ENCODE assay signal across 23 cellular contexts in the genomic region with DNA sequence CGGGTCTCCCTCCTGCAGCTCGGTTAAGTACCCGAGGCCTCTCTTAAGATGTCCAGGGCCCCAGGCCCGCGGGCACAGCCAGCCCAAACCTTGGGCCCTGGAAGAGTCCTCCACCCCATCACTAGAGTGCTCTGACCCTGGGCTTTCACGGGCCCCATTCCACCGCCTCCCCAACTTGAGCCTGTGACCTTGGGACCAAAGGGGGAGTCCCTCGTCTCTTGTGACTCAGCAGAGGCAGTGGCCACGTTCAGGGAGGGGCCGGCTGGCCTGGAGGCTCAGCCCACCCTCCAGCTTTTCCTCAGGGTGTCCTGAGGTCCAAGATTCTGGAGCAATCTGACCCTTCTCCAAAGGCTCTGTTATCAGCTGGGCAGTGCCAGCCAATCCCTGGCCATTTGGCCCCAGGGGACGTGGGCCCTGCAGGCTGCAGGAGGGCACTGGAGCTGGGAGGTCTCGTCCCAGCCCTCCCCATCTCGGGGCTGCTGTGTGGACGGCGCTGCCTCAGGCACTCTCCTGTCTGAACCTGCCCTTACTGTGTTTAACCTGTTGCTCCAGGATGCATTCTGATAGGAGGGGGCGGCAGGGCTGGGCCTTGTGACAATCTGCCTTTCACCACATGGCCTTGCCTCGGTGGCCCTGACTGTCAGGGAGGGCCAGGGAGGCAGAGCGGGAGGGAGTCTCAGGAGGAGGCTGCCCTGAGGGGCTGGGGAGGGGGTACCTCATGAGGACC. TPM values are rescaled to one million over a fixed set of nuclear protein-coding genes. Genes with fewer than 3 reads are reported as not detected.
A peak's percentile ranks its signal among the peaks of the same experiment; 100 is the strongest.
DNase-seq lines count a peak whose midpoint lies in the region; ATAC-seq, FAIRE-seq and TF ChIP-seq lines count a peak whose summit lies in the region.
"Had no signal": no experiment of that assay in that cellular context is flagged by ENCODE, and none has a peak within 500 bp of the region (broad histone marks: within the 10 kb centered on the region; RNA-seq: fewer than 3 reads in every experiment).

No MANE protein-coding gene starts in this region.

- no peak overlapping the region for H3K9ac ChIP-seq in GM12878 (ENCODE audit: control insufficient read depth, insufficient read depth, low read length)

- POLR2A ChIA-PET in GM12878 (lab: Charles Lee): no interaction called here

- H3K36me3 Mint-ChIP-seq in GM23338 (ENCODE audit: low read depth): peaks cover 40% of the 10 kb centered on the region
- H3K36me3 Mint-ChIP-seq in neural crest cell (ENCODE audit: low read depth): peaks cover 18% of the 10 kb centered on the region
- H3K36me3 Mint-ChIP-seq: activated naive CD8-positive, alpha-beta T cell; IgD-negative memory B cell had no signal

- intact Hi-C loops in GM12878 (cut with micrococcal nuclease; ENCODE audit: unreplicated experiment): no loop called here

- no peak for ATAC-seq in GM23338
- ATAC-seq in GM12878: no peak
- no peak for ATAC-seq in GM19467 (IDR thresholded peaks at IDR 0.05; ENCODE audit: unreplicated experiment)
- ATAC-seq: esophagus mucosa had no signal

- H3K27me3 ChIP-seq in GM23338 (ENCODE audit: insufficient read depth) (no peaks in the 10 kb centered on the region), GM12878 (replicated peaks in 1 of 2; ENCODE audit: control insufficient read depth in 2 of 2, insufficient read depth in 2 of 2, low read length in 1 of 2) (no peaks in the 10 kb centered on the region)
- H3K27me3 ChIP-seq: Peyer's patch had no signal

- SMC1A ChIA-PET in GM12878 (lab: Charles Lee; ENCODE audit: uncharacterized antibody, unreplicated experiment): interaction anchor here (1.1 to 1.3 kb wide), 2 partner anchors 14 to 81 kb away, joined by 4 to 5 read pairs; no protein-coding TSS in a partner anchor

- in situ Hi-C loops in GM12878 (cut with MboI) (no loop called here), G401 (cut with HindIII; ENCODE audit: low sequenced_read_pairs) (no loop called here)

- DNase-seq in GM23338 (ENCODE audit: low spot score): no peak
- no peak for DNase-seq in GM12878 (ENCODE audit: low read depth, low spot score)
- DNase-seq in neural crest cell (ENCODE audit: low read depth, low spot score): no peak
- no peak for DNase-seq in germinal center (ENCODE audit: low spot score)
- no peak for DNase-seq in G401 (ENCODE audit: low spot score)
- DNase-seq: activated CD4-positive, alpha-beta T cell treated with anti-CD3 and anti-CD28 coated beads, Interleukin-2, amount 50 U/mL, for 1 hour; C1 segment of cervical spinal cord; foreskin melanocyte; hippocampal formation; left ventricle myocardium inferior; NCI-H510A treated with DMSO at 0.1 percent for 48 hours; Peyer's patch; T-helper 2 cell had no signal

- no peaks in the 10 kb centered on the region for H3K9me3 ChIP-seq in GM12878 (replicated peaks; ENCODE audit: control insufficient read depth, insufficient read depth, low read length)
- H3K9me3 ChIP-seq: left ventricle myocardium inferior, Peyer's patch, prostate gland had no signal

- peaks cover 21% of the 10 kb centered on the region for H3K4me1 Mint-ChIP-seq in GM23338
- peaks cover 26% of the 10 kb centered on the region for H3K4me1 Mint-ChIP-seq in neural crest cell

- RAD21 ChIA-PET in GM12878 (lab: Charles Lee; ENCODE audit: unreplicated experiment): interaction anchor here (1.0 kb wide), 1 partner anchor 69 kb away, joined by 5 read pairs; no protein-coding TSS in a partner anchor

- H3K36me3 ChIP-seq in GM23338 (ENCODE audit: insufficient read depth) (peaks cover 9% of the 10 kb centered on the region), GM12878 (ENCODE audit: control insufficient read depth in 2 of 2, insufficient read depth in 2 of 2, low read length in 1 of 2) (peaks cover 2 to 16% of the 10 kb centered on the region in 2 experiments)
- H3K36me3 ChIP-seq: prostate gland had no signal

- TF ChIP-seq CTCF in GM23338 (conservative IDR thresholded peaks at IDR 0.05; ENCODE audit: low read depth in 2 of 2) (no peak), GM12878 (IDR thresholded peaks at IDR 0.05 in 2 of 3, conservative IDR thresholded peaks at IDR 0.05 in 1 of 3; ENCODE audit: control insufficient read depth in 2 of 3, extremely low read depth in 1 of 3, insufficient read depth in 1 of 3, low read depth in 3 of 3, low read length in 3 of 3) (no peak), neural crest cell (conservative IDR thresholded peaks at IDR 0.05) (no peak)

- peaks cover 17% of the 10 kb centered on the region; the same call in 1 of the 2 replicates for H3F3A ChIP-seq in GM23338 (replicated peaks; ENCODE audit: low read depth)

- H3K4me2 ChIP-seq in GM23338 (no peak overlapping the region), GM12878 (ENCODE audit: control insufficient read depth, insufficient read depth) (no peak overlapping the region)

- H3K4me3 Mint-ChIP-seq in GM23338 (no peak overlapping the region), neural crest cell (peak overlapping the region; percentile 78)
- H3K4me3 Mint-ChIP-seq: activated naive CD8-positive, alpha-beta T cell; activated T-helper 1 cell treated with anti-CD3 and anti-CD28 coated beads, Interleukin-12 subunit alpha, Interleukin-12 subunit beta, Interleukin-2, Interleukin-4 antibody, amounts not matched to agents 30 ng/mL and 10 ng/mL and 1 ng/mL, durations not matched to agents 14 hours and 24 hours and 36 hours; IgD-negative memory B cell; nephron had no signal

- H3K27ac ChIP-seq in GM23338 (ENCODE audit: low read depth): no peak overlapping the region
- H3K27ac ChIP-seq in GM12878 (ENCODE audit: control insufficient read depth, insufficient read depth): no peak overlapping the region
- H3K27ac ChIP-seq: HL-60, left ventricle myocardium inferior, Peyer's patch, prostate gland had no signal

- BruUV-seq in GM12878 (replicated peaks; lab: Mats Ljungman, UMichigan): TSS peak; percentile 46

- H3K4me1 ChIP-seq in GM23338 (ENCODE audit: insufficient read depth) (peaks cover 8% of the 10 kb centered on the region), GM12878 (ENCODE audit: control insufficient read depth, insufficient read depth, low read length) (no peaks in the 10 kb centered on the region)
- H3K4me1 ChIP-seq: prostate gland had no signal

- H3K27me3 Mint-ChIP-seq in GM23338 (ENCODE audit: insufficient read depth, low read depth, poor library complexity) (peaks cover 6% of the 10 kb centered on the region), neural crest cell (ENCODE audit: low read depth) (peaks cover 26% of the 10 kb centered on the region)
- H3K27me3 Mint-ChIP-seq: activated naive CD8-positive, alpha-beta T cell had no signal

- H3K9me3 Mint-ChIP-seq in GM23338: no peaks in the 10 kb centered on the region; the same call in 2 of the 3 replicates
- H3K9me3 Mint-ChIP-seq in neural crest cell: no peaks in the 10 kb centered on the region
- H3K9me3 Mint-ChIP-seq: activated T-helper 1 cell treated with anti-CD3 and anti-CD28 coated beads, Interleukin-12 subunit alpha, Interleukin-12 subunit beta, Interleukin-2, Interleukin-4 antibody, amounts not matched to agents 30 ng/mL and 10 ng/mL and 1 ng/mL, durations not matched to agents 14 hours and 24 hours and 36 hours; nephron had no signal

- CTCF ChIA-PET in GM12878 (lab: Yijun Ruan, JAX): interaction anchor here (1.9 to 5.3 kb wide), 2 partner anchors 70 to 216 kb away, joined by 5 to 49 read pairs; no protein-coding TSS in a partner anchor

- H3K4me3 ChIP-seq in GM23338: no peak overlapping the region
- no peak overlapping the region for H3K4me3 ChIP-seq in GM12878
- H3K4me3 ChIP-seq: left ventricle myocardium inferior, Peyer's patch, prostate gland had no signal

- TF ChIP-seq POLR2A in GM12878 (IDR thresholded peaks at IDR 0.05; ENCODE audit: low read depth, low read length): no peak; the same call in 1 of the 2 replicates

- H3K27ac Mint-ChIP-seq in GM23338 (no peak overlapping the region; the same call in 1 of the 2 replicates), neural crest cell (ENCODE audit: unreplicated experiment) (no peak overlapping the region)
- H3K27ac Mint-ChIP-seq: activated naive CD8-positive, alpha-beta T cell; activated T-helper 1 cell treated with anti-CD3 and anti-CD28 coated beads, Interleukin-12 subunit alpha, Interleukin-12 subunit beta, Interleukin-2, Interleukin-4 antibody, amounts not matched to agents 30 ng/mL and 10 ng/mL and 1 ng/mL, durations not matched to agents 14 hours and 24 hours and 36 hours; IgD-negative memory B cell; nephron had no signal

- WGBS in GM12878 (ENCODE audit: insufficient coverage, insufficient replicate concordance, low lambda C conversion rate, missing lambda C conversion rate): 54% methylated on average over 18 of the region's 18 CpGs

- no peak for TF ChIP-seq RAD21 in GM12878 (IDR thresholded peaks at IDR 0.05; ENCODE audit: insufficient read depth, low read depth, low read length)

- no peak for TF ChIP-seq EP300 in GM12878 (IDR thresholded peaks at IDR 0.05; ENCODE audit: borderline replicate concordance in 1 of 2, control insufficient read depth in 1 of 2, low read depth in 2 of 2, low read length in 2 of 2)

- H4K20me1 ChIP-seq in GM23338 (replicated peaks; ENCODE audit: insufficient read depth) (no peaks in the 10 kb centered on the region), GM12878 (ENCODE audit: control insufficient read depth, insufficient read depth) (no peaks in the 10 kb centered on the region)

- no peak for FAIRE-seq in GM12878 (lab: Jason Lieb, UNC)
- FAIRE-seq: astrocyte had no signal

- H3K79me2 ChIP-seq in GM23338 (replicated peaks; ENCODE audit: insufficient read depth) (no peaks in the 10 kb centered on the region), GM12878 (ENCODE audit: control insufficient read depth, insufficient read depth, low read length) (no peaks in the 10 kb centered on the region)

- H2AFZ ChIP-seq in GM23338: no peak overlapping the region
- H2AFZ ChIP-seq in GM12878 (ENCODE audit: control insufficient read depth, low read depth, low read length): no peak overlapping the region

- H3K9me2 ChIP-seq in GM23338 (ENCODE audit: insufficient read depth): no peaks in the 10 kb centered on the region

RNA-seq across cellular contexts. Expression of gene FADS3, which starts 25.0 kb away (rescaled TPM):
- 73.5 and 91.4 TPM in 2 replicates for total RNA-seq in GM23338 (2014; rRNA removed; shearing (Covaris generic))
- 44.4 and 44.6 TPM in 2 replicates for polyA plus RNA-seq in GM23338 (2016; fragmentation: Nextera tagmentation; extraction: Ambion mirVana)
- total RNA-seq in GM12878 (2013; cell fraction: nucleolus; rRNA removed): 30.8 and 34.8 TPM in 2 replicates
- total RNA-seq in GM12878 (2014; rRNA removed): 7.2 and 9.3 TPM in 2 replicates
- total RNA-seq in GM12878 (2014; rRNA removed; fragmentation: Illumina TruSeq; extraction: Trizol): 2.3 and 3.2 TPM in 2 replicates
- 5.7 and 7.7 TPM in 2 replicates for total RNA-seq in GM12878 (2021)
- polyA plus RNA-seq in GM12878 (2011; ENCODE audit: low read depth): 2.6 TPM
- polyA plus RNA-seq in GM12878 (2011; rRNA removed): 3.9 and 7.5 TPM in 2 replicates
- 8.7 and 13.3 TPM in 2 replicates for polyA plus RNA-seq in GM12878 (2011; cell fraction: cytosol; rRNA removed)
- 80.2 and 98.8 TPM in 2 replicates for polyA plus RNA-seq in GM12878 (2011; cell fraction: nucleus; rRNA removed)
- polyA plus RNA-seq in GM12878 (2012): 6.8 and 7.1 TPM in 2 replicates
- polyA plus RNA-seq in GM12878 (2014; fragmentation: Illumina TruSeq; extraction: Trizol): 2.3 and 4.2 TPM in 2 replicates
- under 1 TPM; 0.23 to 0.44 TPM for polyA plus RNA-seq in GM12878 (2014; fragmentation: Nextera tagmentation; extraction: Ambion mirVana)
- polyA plus RNA-seq in GM12878 (2014; rRNA removed): 6.8 and 8.1 TPM in 2 replicates
- 1 to 10 TPM; 1.4 to 4.2 TPM for polyA plus RNA-seq in GM12878 (2016; fragmentation: Nextera tagmentation; extraction: Ambion mirVana)
- polyA minus RNA-seq in GM12878 (2011; rRNA and poly(A)+ RNA removed): 4.1 and 9.9 TPM in 2 replicates
- 4.9 and 6.8 TPM in 2 replicates for polyA minus RNA-seq in GM12878 (2011; cell fraction: cytosol; rRNA and poly(A)+ RNA removed)
- polyA minus RNA-seq in GM12878 (2011; cell fraction: nucleus; rRNA and poly(A)+ RNA removed): 6.8 and 9.2 TPM in 2 replicates
- 13.6 and 17.0 TPM in 2 replicates for total RNA-seq in neural crest cell
- 44.4 and 47.1 TPM in 2 replicates for total RNA-seq in G401 (2014; rRNA removed; shearing (Covaris generic))

RNA-seq across cellular contexts. Expression of gene FADS2, which starts 38.3 kb away (rescaled TPM):
- total RNA-seq in GM23338 (2014; rRNA removed; shearing (Covaris generic)): 354 and 392 TPM in 2 replicates
- 124 and 126 TPM in 2 replicates for polyA plus RNA-seq in GM23338 (2016; fragmentation: Nextera tagmentation; extraction: Ambion mirVana)
- total RNA-seq in GM12878 (2013; cell fraction: nucleolus; rRNA removed): 213 and 225 TPM in 2 replicates
- total RNA-seq in GM12878 (2014; rRNA removed): 156 and 158 TPM in 2 replicates
- total RNA-seq in GM12878 (2014; rRNA removed; fragmentation: Illumina TruSeq; extraction: Trizol): 142 and 152 TPM in 2 replicates
- 294 and 315 TPM in 2 replicates for total RNA-seq in GM12878 (2021)
- polyA plus RNA-seq in GM12878 (2011; ENCODE audit: low read depth): 88.1 TPM
- 165 and 313 TPM in 2 replicates for polyA plus RNA-seq in GM12878 (2011; rRNA removed)
- polyA plus RNA-seq in GM12878 (2011; cell fraction: cytosol; rRNA removed): 385 and 386 TPM in 2 replicates
- polyA plus RNA-seq in GM12878 (2011; cell fraction: nucleus; rRNA removed): 355 and 386 TPM in 2 replicates
- polyA plus RNA-seq in GM12878 (2012): 145 and 173 TPM in 2 replicates
- polyA plus RNA-seq in GM12878 (2014; fragmentation: Illumina TruSeq; extraction: Trizol): 312 and 333 TPM in 2 replicates
- 1 to 10 TPM; 3.3 to 6.4 TPM for polyA plus RNA-seq in GM12878 (2014; fragmentation: Nextera tagmentation; extraction: Ambion mirVana)
- 188 and 204 TPM in 2 replicates for polyA plus RNA-seq in GM12878 (2014; rRNA removed)
- polyA plus RNA-seq in GM12878 (2016; fragmentation: Nextera tagmentation; extraction: Ambion mirVana): 10 to 100 TPM; 92.1 to 92.7 TPM
- 615 and 704 TPM in 2 replicates for polyA minus RNA-seq in GM12878 (2011; rRNA and poly(A)+ RNA removed)
- polyA minus RNA-seq in GM12878 (2011; cell fraction: cytosol; rRNA and poly(A)+ RNA removed): 158 and 174 TPM in 2 replicates
- polyA minus RNA-seq in GM12878 (2011; cell fraction: nucleus; rRNA and poly(A)+ RNA removed): 88.4 and 155 TPM in 2 replicates
- 939 and 976 TPM in 2 replicates for total RNA-seq in neural crest cell
- total RNA-seq in G401 (2014; rRNA removed; shearing (Covaris generic)): 222 and 244 TPM in 2 replicates

RNA-seq across cellular contexts. Expression of gene FADS1, which starts 49.6 kb away (rescaled TPM):
- total RNA-seq in GM23338 (2014; rRNA removed; shearing (Covaris generic)): 103 and 119 TPM in 2 replicates
- 67.6 and 74.9 TPM in 2 replicates for polyA plus RNA-seq in GM23338 (2016; fragmentation: Nextera tagmentation; extraction: Ambion mirVana)
- 70.4 and 77.9 TPM in 2 replicates for total RNA-seq in GM12878 (2013; cell fraction: nucleolus; rRNA removed)
- 38.9 and 44.1 TPM in 2 replicates for total RNA-seq in GM12878 (2014; rRNA removed)
- total RNA-seq in GM12878 (2014; rRNA removed; fragmentation: Illumina TruSeq; extraction: Trizol): 37.5 and 42.3 TPM in 2 replicates
- total RNA-seq in GM12878 (2021): 45.5 and 49.2 TPM in 2 replicates
- polyA plus RNA-seq in GM12878 (2011; ENCODE audit: low read depth): 9.2 TPM
- 69.1 and 73.9 TPM in 2 replicates for polyA plus RNA-seq in GM12878 (2011; rRNA removed)
- 58.3 and 63.7 TPM in 2 replicates for polyA plus RNA-seq in GM12878 (2011; cell fraction: cytosol; rRNA removed)
- polyA plus RNA-seq in GM12878 (2011; cell fraction: nucleus; rRNA removed): 41.9 and 45.9 TPM in 2 replicates
- 13.8 and 20.9 TPM in 2 replicates for polyA plus RNA-seq in GM12878 (2012)
- 39.1 and 47.2 TPM in 2 replicates for polyA plus RNA-seq in GM12878 (2014; fragmentation: Illumina TruSeq; extraction: Trizol)
- polyA plus RNA-seq in GM12878 (2014; fragmentation: Nextera tagmentation; extraction: Ambion mirVana): 10 to 100 TPM in 1 of 2 experiments, 1 to 10 TPM in 1; 8.8 to 14.6 TPM
- polyA plus RNA-seq in GM12878 (2014; rRNA removed): 32.7 and 34.6 TPM in 2 replicates
- polyA plus RNA-seq in GM12878 (2016; fragmentation: Nextera tagmentation; extraction: Ambion mirVana): 10 to 100 TPM; 47.7 to 49.5 TPM
- 79.7 and 106 TPM in 2 replicates for polyA minus RNA-seq in GM12878 (2011; rRNA and poly(A)+ RNA removed)
- 32.2 and 57.0 TPM in 2 replicates for polyA minus RNA-seq in GM12878 (2011; cell fraction: cytosol; rRNA and poly(A)+ RNA removed)
- 33.6 and 63.5 TPM in 2 replicates for polyA minus RNA-seq in GM12878 (2011; cell fraction: nucleus; rRNA and poly(A)+ RNA removed)
- 245 and 248 TPM in 2 replicates for total RNA-seq in neural crest cell
- total RNA-seq in G401 (2014; rRNA removed; shearing (Covaris generic)): 131 and 148 TPM in 2 replicates

RNA-seq across cellular contexts. Expression of gene RAB3IL1, which starts 51.0 kb away (rescaled TPM):
- total RNA-seq in GM23338 (2014; rRNA removed; shearing (Covaris generic)): 2.7 and 4.0 TPM in 2 replicates
- polyA plus RNA-seq in GM23338 (2016; fragmentation: Nextera tagmentation; extraction: Ambion mirVana) (3.4 and 3.9 TPM in 2 replicates), GM12878 (2011; rRNA removed) (not detected in 2 replicates), GM12878 (2014; fragmentation: Illumina TruSeq; extraction: Trizol) (not detected in 2 replicates), GM12878 (2014; fragmentation: Nextera tagmentation; extraction: Ambion mirVana) (not detected), GM12878 (2014; rRNA removed) (0.04 TPM in 1 of 2 replicates, not detected in the other), GM12878 (2016; fragmentation: Nextera tagmentation; extraction: Ambion mirVana) (not detected)
- not detected in 2 replicates for total RNA-seq in GM12878 (2013; cell fraction: nucleolus; rRNA removed)
- total RNA-seq in GM12878 (2014; rRNA removed) (not detected in 2 replicates), GM12878 (2014; rRNA removed; fragmentation: Illumina TruSeq; extraction: Trizol) (not detected in 2 replicates), GM12878 (2021) (0.11 TPM in 1 of 2 replicates, not detected in the other), neural crest cell (1.0 and 3.4 TPM in 2 replicates)
- not detected for polyA plus RNA-seq in GM12878 (2011; ENCODE audit: low read depth)
- polyA plus RNA-seq in GM12878 (2011; cell fraction: cytosol; rRNA removed): 0.04 TPM in 1 of 2 replicates, not detected in the other
- not detected in 2 replicates for polyA plus RNA-seq in GM12878 (2011; cell fraction: nucleus; rRNA removed)
- polyA plus RNA-seq in GM12878 (2012): 0.07 TPM in 1 of 2 replicates, not detected in the other
- polyA minus RNA-seq in GM12878 (2011; rRNA and poly(A)+ RNA removed): not detected in 2 replicates
- polyA minus RNA-seq in GM12878 (2011; cell fraction: cytosol; rRNA and poly(A)+ RNA removed): 1.1 TPM in 1 of 2 replicates, not detected in the other
- polyA minus RNA-seq in GM12878 (2011; cell fraction: nucleus; rRNA and poly(A)+ RNA removed): not detected in 2 replicates
- total RNA-seq in G401 (2014; rRNA removed; shearing (Covaris generic)): 12.4 and 19.0 TPM in 2 replicates
- total RNA-seq: mononuclear cell had no signal
- polyA plus RNA-seq: IgD-negative memory B cell had no signal
